ENCODE assay signal across 12 cellular contexts in the genomic region with DNA sequence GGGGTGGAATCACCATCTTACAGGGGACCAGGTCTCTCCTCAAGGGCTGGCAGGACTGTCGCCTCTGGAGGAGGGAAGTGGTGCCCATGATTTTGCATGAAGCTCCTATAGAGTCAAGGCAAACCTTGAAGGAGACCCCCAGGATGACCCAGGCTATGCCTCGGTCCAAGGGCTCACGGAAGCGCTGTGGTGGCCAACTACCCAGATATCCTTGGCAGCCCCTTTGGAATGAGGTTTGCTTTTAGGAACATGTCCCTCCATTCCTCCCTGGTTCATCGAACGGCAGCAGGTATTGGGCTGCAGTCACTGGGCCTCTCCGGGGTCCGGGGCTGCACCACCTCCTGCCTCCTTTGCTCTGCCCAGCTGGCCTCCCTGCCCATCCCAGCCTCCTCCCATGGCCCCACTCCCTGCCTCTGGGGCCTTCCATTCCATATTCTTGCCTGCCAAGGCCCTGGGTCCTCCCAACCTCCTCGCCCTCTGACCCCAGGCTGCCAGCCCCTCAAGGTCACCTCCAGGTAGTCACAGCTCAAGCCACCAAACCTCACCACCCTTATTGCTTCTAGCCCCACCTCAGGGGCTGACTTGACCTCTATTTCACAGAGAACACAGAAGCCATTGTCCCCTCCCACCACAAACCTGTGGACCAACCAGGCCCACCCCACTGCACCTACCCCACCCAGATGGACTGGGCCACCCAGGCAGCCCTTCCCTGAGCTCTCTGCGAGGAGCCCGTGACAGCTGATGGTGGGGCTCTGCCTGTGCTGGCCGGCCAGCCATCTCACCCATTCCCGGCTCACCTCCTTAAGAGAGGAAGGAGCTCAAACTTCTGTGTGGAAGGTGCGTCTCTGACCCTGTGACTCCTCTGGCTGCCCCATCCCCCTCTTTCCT. TPM values are rescaled to one million over a fixed set of nuclear protein-coding genes. Genes with fewer than 3 reads are reported as not detected.
DNase-seq lines count a peak whose midpoint lies in the region; ATAC-seq and TF ChIP-seq lines count a peak whose summit lies in the region.
"Had no signal": no experiment of that assay in that cellular context is flagged by ENCODE, and none has a peak within 500 bp of the region (broad histone marks: within the 10 kb centered on the region; RNA-seq: fewer than 3 reads in every experiment).

No MANE protein-coding gene starts in this region.

- no peak overlapping the region for H3K27ac Mint-ChIP-seq in activated CD4-positive, alpha-beta T cell treated with anti-CD3 and anti-CD28 coated beads for 36 hours
- H3K27ac Mint-ChIP-seq in T-helper 1 cell treated with Interleukin-12 subunit alpha and Interleukin-12 subunit beta and Interleukin-4 antibody, amounts not matched to agents 30 μg/mL and 1 μg/mL, for 36 hours = peak overlapping the region; percentile 60

- CTCF ChIA-PET in activated CD4-positive, alpha-beta T cell treated with anti-CD3 and anti-CD28 coated beads for 36 hours (lab: Charles Lee) = no interaction called here

- no peaks in the 10 kb centered on the region for H3K36me3 Mint-ChIP-seq in activated CD4-positive, alpha-beta T cell treated with anti-CD3 and anti-CD28 coated beads for 36 hours (ENCODE audit: low read depth)
- no peaks in the 10 kb centered on the region for H3K36me3 Mint-ChIP-seq in T-helper 1 cell treated with Interleukin-12 subunit alpha and Interleukin-12 subunit beta and Interleukin-4 antibody, amounts not matched to agents 30 μg/mL and 1 μg/mL, for 36 hours (ENCODE audit: low read depth)

- WGBS in spleen, 5 donors = 86 to 91% (median 88%) methylated on average over 13 to 14 of the region's 14 CpGs

- intact Hi-C loops in activated CD4-positive, alpha-beta T cell treated with anti-CD3 and anti-CD28 coated beads for 36 hours (cut with DNase I, micrococcal nuclease) = no loop called here
- intact Hi-C loops in spleen (cut with DNase I; ENCODE audit: low total_unique reads) = no loop called here

- TF ChIP-seq POLR2A in spleen (IDR thresholded peaks at IDR 0.05) = no peak

- no peaks in the 10 kb centered on the region for H3K36me3 ChIP-seq in right atrium auricular region
- no peaks in the 10 kb centered on the region for H3K36me3 ChIP-seq in spleen
- H3K36me3 ChIP-seq: thoracic aorta had no signal

- peak; percentile 2 for DNase-seq in activated CD4-positive, alpha-beta T cell treated with anti-CD3 and anti-CD28 coated beads for 36 hours
- DNase-seq in activated CD4-positive, alpha-beta T cell treated with anti-CD3 and anti-CD28 coated beads, Interleukin-2, amount 50 U/mL, for 1 hour = no peak
- DNase-seq in right atrium auricular region (ENCODE audit: low spot score) = peak; percentile 32
- peak; percentile 72 for DNase-seq in spleen
- no peak for DNase-seq in HPDE6-E6E7 (ENCODE audit: extremely low spot score)
- no peak for DNase-seq in GF-D8 (lab: John Stamatoyannopoulos, UW)
- DNase-seq: EL, mesendoderm had no signal

- no peak for ATAC-seq in activated CD4-positive, alpha-beta T cell treated with anti-CD3 and anti-CD28 coated beads for 36 hours
- no peak for ATAC-seq in GM18858 (IDR thresholded peaks at IDR 0.05; ENCODE audit: unreplicated experiment)
- ATAC-seq: body of pancreas had no signal

- H3K4me3 ChIP-seq in right atrium auricular region (no peak overlapping the region), spleen (no peak overlapping the region)
- H3K4me3 ChIP-seq: body of pancreas, thoracic aorta had no signal

- H3K9me3 ChIP-seq in right atrium auricular region (no peaks in the 10 kb centered on the region), spleen (no peaks in the 10 kb centered on the region)
- H3K9me3 ChIP-seq: body of pancreas, thoracic aorta had no signal

- H3K27me3 Mint-ChIP-seq in activated CD4-positive, alpha-beta T cell treated with anti-CD3 and anti-CD28 coated beads for 36 hours = peaks cover 2% of the 10 kb centered on the region
- H3K27me3 Mint-ChIP-seq in T-helper 1 cell treated with Interleukin-12 subunit alpha and Interleukin-12 subunit beta and Interleukin-4 antibody, amounts not matched to agents 30 μg/mL and 1 μg/mL, for 36 hours (ENCODE audit: low read depth) = peaks cover 35% of the 10 kb centered on the region

- no peaks in the 10 kb centered on the region for H3K9me3 Mint-ChIP-seq in activated CD4-positive, alpha-beta T cell treated with anti-CD3 and anti-CD28 coated beads for 36 hours (ENCODE audit: low read depth)
- H3K9me3 Mint-ChIP-seq in T-helper 1 cell treated with Interleukin-12 subunit alpha and Interleukin-12 subunit beta and Interleukin-4 antibody, amounts not matched to agents 30 μg/mL and 1 μg/mL, for 36 hours = no peaks in the 10 kb centered on the region

- H3K4me1 ChIP-seq in right atrium auricular region = no peaks in the 10 kb centered on the region
- H3K4me1 ChIP-seq in spleen = peaks cover 0 to 5% (median 0%) of the 10 kb centered on the region in 6 donors
- H3K4me1 ChIP-seq: body of pancreas had no signal

- peaks cover 27% of the 10 kb centered on the region for H3K4me1 Mint-ChIP-seq in activated CD4-positive, alpha-beta T cell treated with anti-CD3 and anti-CD28 coated beads for 36 hours
- H3K4me1 Mint-ChIP-seq in T-helper 1 cell treated with Interleukin-12 subunit alpha and Interleukin-12 subunit beta and Interleukin-4 antibody, amounts not matched to agents 30 μg/mL and 1 μg/mL, for 36 hours (ENCODE audit: low read depth) = peaks cover 47% of the 10 kb centered on the region

- POLR2A ChIA-PET in activated CD4-positive, alpha-beta T cell treated with anti-CD3 and anti-CD28 coated beads for 36 hours (lab: Charles Lee) = no interaction called here

- H3K27me3 ChIP-seq in right atrium auricular region (no peaks in the 10 kb centered on the region), spleen (replicated peaks in 1 of 7) (no peaks in the 10 kb centered on the region)
- H3K27me3 ChIP-seq: body of pancreas had no signal

- no peak overlapping the region for H3K27ac ChIP-seq in right atrium auricular region
- no peak overlapping the region for H3K27ac ChIP-seq in spleen
- H3K27ac ChIP-seq: body of pancreas, thoracic aorta had no signal

- H3K4me3 Mint-ChIP-seq in activated CD4-positive, alpha-beta T cell treated with anti-CD3 and anti-CD28 coated beads for 36 hours = no peak overlapping the region
- no peak overlapping the region for H3K4me3 Mint-ChIP-seq in T-helper 1 cell treated with Interleukin-12 subunit alpha and Interleukin-12 subunit beta and Interleukin-4 antibody, amounts not matched to agents 30 μg/mL and 1 μg/mL, for 36 hours

- TF ChIP-seq CTCF in right atrium auricular region (IDR thresholded peaks at IDR 0.05) (no peak), spleen (IDR thresholded peaks at IDR 0.05 in 8 of 11, conservative IDR thresholded peaks at IDR 0.05 in 3 of 11) (no peak)

RNA-seq across cellular contexts. Expression of gene IL3, which starts 3.6 kb away (rescaled TPM):
- 10 to 100 TPM; 10.8 to 11.6 TPM for total RNA-seq in activated CD4-positive, alpha-beta T cell treated with anti-CD3 and anti-CD28 coated beads for 36 hours
- total RNA-seq in right atrium auricular region (not detected), spleen (not detected)
- polyA plus RNA-seq in spleen = not detected
- total RNA-seq: body of pancreas, thoracic aorta had no signal

RNA-seq across cellular contexts. Expression of gene CSF2, which starts 16.7 kb away (rescaled TPM):
- 10 to 100 TPM; 52.6 to 59.5 TPM for total RNA-seq in activated CD4-positive, alpha-beta T cell treated with anti-CD3 and anti-CD28 coated beads for 36 hours
- total RNA-seq in right atrium auricular region (not detected), spleen (not detected)
- not detected for polyA plus RNA-seq in spleen
- total RNA-seq: body of pancreas, thoracic aorta had no signal

RNA-seq across cellular contexts. Expression of gene ACSL6, which starts 45.4 kb away (rescaled TPM):
- 1 to 10 TPM; 3.1 to 3.3 TPM for total RNA-seq in activated CD4-positive, alpha-beta T cell treated with anti-CD3 and anti-CD28 coated beads for 36 hours
- 1 to 10 TPM in 1 of 2 donors, under 1 TPM in 1; 0.71 to 1.6 TPM for total RNA-seq in right atrium auricular region
- 10 to 100 TPM in 1 of 7 donors, 1 to 10 TPM in 6; 3.1 to 18.4 (median 4.6) TPM for total RNA-seq in spleen
- polyA plus RNA-seq in spleen = 1 to 10 TPM in 2 of 3 donors, under 1 TPM in 1; 0.76 to 1.3 (median 1.3) TPM

Comparison
In these comparisons a context has a peak if more than half of its experiments do, and no peak if none do; other contexts are left out.
1. DNase-seq: peak in activated CD4-positive, alpha-beta T cell treated with anti-CD3 and anti-CD28 coated beads for 36 hours (single experiment), right atrium auricular region (single experiment) and spleen (single experiment); none in activated CD4-positive, alpha-beta T cell treated with anti-CD3 and anti-CD28 coated beads, Interleukin-2, amount 50 U/mL, for 1 hour (single experiment), HPDE6-E6E7 (single experiment) and GF-D8 (single experiment).
2. RNA of gene IL3, which starts 3.6 kb away (total RNA-seq): 10.8 to 11.6 TPM in activated CD4-positive, alpha-beta T cell treated with anti-CD3 and anti-CD28 coated beads for 36 hours; not detected in right atrium auricular region and not detected in spleen; every median in the first group is over 10 times any median in the second.
3. RNA of gene CSF2, which starts 16.7 kb away (total RNA-seq): 52.6 to 59.5 TPM in activated CD4-positive, alpha-beta T cell treated with anti-CD3 and anti-CD28 coated beads for 36 hours; not detected in right atrium auricular region and not detected in spleen; every median in the first group is over 10 times any median in the second.